In the genomic region with DNA sequence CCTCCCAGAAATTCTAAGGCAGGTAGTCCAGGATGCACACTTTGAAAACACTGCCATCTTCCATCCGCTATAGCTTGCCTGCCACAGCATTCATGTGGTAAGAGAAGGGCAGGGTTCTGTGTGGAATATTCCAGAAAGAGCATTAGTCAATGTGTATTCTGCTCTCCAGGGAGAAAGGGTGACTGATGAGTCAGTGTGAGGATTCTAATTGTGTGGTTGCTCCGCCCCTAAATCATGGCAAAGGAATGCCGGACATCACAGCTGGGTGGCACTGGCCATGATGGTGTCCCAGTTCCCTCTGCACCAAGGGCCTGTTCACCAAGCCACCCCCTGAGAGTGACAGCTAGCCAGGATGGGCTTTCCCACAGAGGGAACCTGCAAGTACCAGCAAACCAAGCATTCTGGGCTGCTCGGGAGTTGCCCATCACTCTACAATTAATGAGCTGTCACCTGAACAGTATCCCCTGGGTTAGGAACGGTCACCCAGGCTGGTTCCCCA, we compare ENCODE assay signal across 12 cellular contexts. TPM values are rescaled to one million over a fixed set of nuclear protein-coding genes. Genes with fewer than 3 reads are reported as not detected.
DNase-seq lines count a peak whose midpoint lies in the region; ATAC-seq and TF ChIP-seq lines count a peak whose summit lies in the region.
"Had no signal": no experiment of that assay in that cellular context is flagged by ENCODE, and none has a peak within 500 bp of the region (broad histone marks: within the 10 kb centered on the region; RNA-seq: fewer than 3 reads in every experiment).

No MANE protein-coding gene starts in this region.

- H3K27me3 ChIP-seq in heart left ventricle (no peaks in the 10 kb centered on the region), adipocyte (replicated peaks; ENCODE audit: control insufficient read depth, insufficient read depth, low read length) (peaks cover under 1% of the 10 kb centered on the region), upper lobe of right lung (no peaks in the 10 kb centered on the region)

- 75 to 85% (median 82%) methylated on average over 5 of the region's 5 CpGs for WGBS in heart left ventricle, 4 donors

- H3K4me3 ChIP-seq in heart left ventricle (no peak overlapping the region), adipocyte (ENCODE audit: low read length) (no peak overlapping the region), upper lobe of right lung (no peak overlapping the region)
- H3K4me3 ChIP-seq: skin epidermis had no signal

- H3K9me3 ChIP-seq in heart left ventricle (no peaks in the 10 kb centered on the region), adipocyte (ENCODE audit: control insufficient read depth, low read length) (no peaks in the 10 kb centered on the region), upper lobe of right lung (no peaks in the 10 kb centered on the region)

- intact Hi-C loops in heart left ventricle (cut with DNase I) (no loop called here), cardiac septum (cut with DNase I) (no loop called here), upper lobe of right lung (cut with DNase I) (no loop called here)

- H3K9ac ChIP-seq in adipocyte (ENCODE audit: low read length): no peak overlapping the region

- H3K27ac ChIP-seq in heart left ventricle (peak overlapping the region in 2 of 12 donors; percentile 26 to 70), upper lobe of right lung (no peak overlapping the region)
- H3K27ac ChIP-seq: skin epidermis had no signal

- TF ChIP-seq CTCF in heart left ventricle (IDR thresholded peaks at IDR 0.05): no peak
- TF ChIP-seq CTCF in upper lobe of right lung (IDR thresholded peaks at IDR 0.05): no peak

- H3K4me1 ChIP-seq in heart left ventricle (peaks cover 0 to 20% (median 1%) of the 10 kb centered on the region in 12 donors), adipocyte (ENCODE audit: control insufficient read depth, insufficient read depth, low read length) (peaks cover 17% of the 10 kb centered on the region), upper lobe of right lung (no peaks in the 10 kb centered on the region)

- DNase-seq in heart left ventricle (peak in 1 of 5 donors; percentile 50), cardiac septum (ENCODE audit: low spot score) (no peak), adipocyte (ENCODE audit: low read depth) (peak; percentile 62), iris pigment epithelial cell (ENCODE audit: low read depth) (peak; percentile 76), upper lobe of right lung (no peak), NCI-H1417 (lab: John Stamatoyannopoulos, UW) (no peak)
- DNase-seq: NCI-H1694 treated with DMSO at 0.1 percent for 48 hours; stimulated activated naive CD4-positive, alpha-beta T cell had no signal

- ATAC-seq in heart left ventricle (peak in 3 of 4 donors; percentile 5 to 51 (median 25)), upper lobe of right lung (peak; percentile 73), GM21360 (IDR thresholded peaks at IDR 0.05; ENCODE audit: unreplicated experiment) (no peak), GM19023 (IDR thresholded peaks at IDR 0.05; ENCODE audit: unreplicated experiment) (no peak)

- peaks cover 0 to 91% (median 74%) of the 10 kb centered on the region in 9 donors for H3K36me3 ChIP-seq in heart left ventricle
- peaks cover 24% of the 10 kb centered on the region for H3K36me3 ChIP-seq in adipocyte (ENCODE audit: control insufficient read depth, insufficient read depth, low read length, severe bottlenecking)
- H3K36me3 ChIP-seq in upper lobe of right lung: peaks cover 73% of the 10 kb centered on the region

- no peak for TF ChIP-seq POLR2A in heart left ventricle (IDR thresholded peaks at IDR 0.05)

RNA-seq across cellular contexts. Expression of a gene that starts 9.5 kb away (rescaled TPM):
- 10 to 100 TPM; 57.4 to 83.9 (median 72.6) TPM for total RNA-seq in heart left ventricle
- 10 to 100 TPM; 20.7 to 58.9 TPM for polyA plus RNA-seq in heart left ventricle
- 87.6 TPM for total RNA-seq in cardiac septum
- 113 TPM for total RNA-seq in upper lobe of right lung

RNA-seq across cellular contexts. Expression of a gene that starts 45.2 kb away (rescaled TPM):
- total RNA-seq in heart left ventricle (10 to 100 TPM; 15.8 to 35.9 (median 25.3) TPM), cardiac septum (27.4 TPM), upper lobe of right lung (15.8 TPM)
- 10 to 100 TPM; 24.6 to 45.6 TPM for polyA plus RNA-seq in heart left ventricle

RNA-seq across cellular contexts. Expression of a gene that starts 54.1 kb away (rescaled TPM):
- total RNA-seq in heart left ventricle: under 1 TPM in 2 of 9 donors, not detected in 7; 0.32 to 0.49 TPM
- polyA plus RNA-seq in heart left ventricle: under 1 TPM in 1 of 2 donors, not detected in 1; 0.23 TPM
- total RNA-seq in cardiac septum: 0.59 TPM
- total RNA-seq in upper lobe of right lung: not detected
- total RNA-seq: mesenteric fat pad had no signal

Comparison
In these comparisons a context has a peak if more than half of its experiments do, and no peak if none do; other contexts are left out.
1. ATAC-seq: peak in heart left ventricle (3 of 4) and upper lobe of right lung (single experiment); none in GM21360 (single experiment) and GM19023 (single experiment).
2. DNase-seq: peak in adipocyte (single experiment) and iris pigment epithelial cell (single experiment); none in cardiac septum (single experiment), upper lobe of right lung (single experiment) and NCI-H1417 (0 of 3).